Comparison of ENCODE assay signal across 27 cellular contexts in the genomic region with DNA sequence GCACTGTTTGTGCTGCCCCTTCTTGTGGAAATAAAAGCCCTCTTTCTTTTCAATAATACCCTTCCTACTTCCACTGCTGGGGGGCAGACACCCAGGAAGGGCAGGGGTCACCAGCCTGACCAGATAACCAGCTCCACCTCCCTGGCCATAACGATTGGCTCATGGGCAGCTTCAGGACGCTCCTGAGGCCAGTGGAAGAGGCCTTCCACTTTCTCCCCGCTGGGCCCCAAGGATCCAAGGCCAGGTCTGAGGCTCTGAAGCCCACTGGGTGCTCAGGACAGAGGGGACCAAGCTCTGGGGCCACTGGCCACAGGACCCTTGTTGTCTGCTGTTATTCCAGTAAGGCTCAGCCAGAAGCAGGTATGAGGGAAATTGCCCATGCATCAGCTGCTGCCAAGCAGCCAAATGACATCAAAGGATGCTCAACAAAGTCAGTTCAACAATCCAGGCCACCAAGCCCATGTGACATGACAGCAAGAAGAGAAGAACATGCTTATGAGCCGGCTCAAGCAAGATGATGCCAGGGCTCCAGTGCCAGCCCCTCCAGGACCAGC.
DNase-seq lines count a peak whose midpoint lies in the region; ATAC-seq and TF ChIP-seq lines count a peak whose summit lies in the region.
"Had no signal": no experiment of that assay in that cellular context is flagged by ENCODE, and none has a peak within 500 bp of the region (broad histone marks: within the 10 kb centered on the region; RNA-seq: fewer than 3 reads in every experiment).

No MANE protein-coding gene starts in this region.

- peak overlapping the region; percentile 22 for H2AK5ac ChIP-seq in mesenchymal stem cell (ENCODE audit: low read length, severe bottlenecking)

- peak overlapping the region; percentile 59 for H4K91ac ChIP-seq in mesenchymal stem cell (ENCODE audit: low read length)

- no peak overlapping the region for H2AFZ ChIP-seq in mesenchymal stem cell (ENCODE audit: low read depth, low read length)
- H2AFZ ChIP-seq: GM23248 had no signal

- intact Hi-C loops in lower lobe of right lung (cut with DNase I), result no loop called here

- H3K27me3 ChIP-seq in mesenchymal stem cell (ENCODE audit: control insufficient read depth in 1 of 2, insufficient read depth in 1 of 2, low read length in 2 of 2) (no peaks in the 10 kb centered on the region), suprapubic skin (no peaks in the 10 kb centered on the region), lower lobe of right lung (ENCODE audit: low read depth) (no peaks in the 10 kb centered on the region)
- H3K27me3 ChIP-seq: BE2C had no signal

- no peak overlapping the region for H3K9ac ChIP-seq in mesenchymal stem cell (ENCODE audit: low read length)
- H3K9ac ChIP-seq: GM23248 had no signal

- H3K9me3 ChIP-seq in mesenchymal stem cell (ENCODE audit: control insufficient read depth, low read length) (no peaks in the 10 kb centered on the region), suprapubic skin (no peaks in the 10 kb centered on the region), lower lobe of right lung (no peaks in the 10 kb centered on the region)
- H3K9me3 ChIP-seq: BE2C, HAP-1 had no signal

- H3K27ac Mint-ChIP-seq in activated CD8-positive, alpha-beta memory T cell treated with anti-CD3 and anti-CD28 coated beads, Interleukin-2, amount 10 ng/mL, durations not matched to agents 7 days and 5 days, result no peak overlapping the region
- H3K27ac Mint-ChIP-seq: CD14-positive monocyte; CD8-positive, alpha-beta memory T cell; HFFc6 had no signal

- TF ChIP-seq POLR2A in suprapubic skin (IDR thresholded peaks at IDR 0.05), result no peak

- POLR2A ChIA-PET in GM10248 (lab: Yijun Ruan, JAX), result no interaction called here

- no peak overlapping the region for H2BK5ac ChIP-seq in mesenchymal stem cell (ENCODE audit: low read depth, low read length, poor library complexity, severe bottlenecking)

- no peak overlapping the region for H2BK120ac ChIP-seq in mesenchymal stem cell (ENCODE audit: low read depth, low read length)

- CTCF ChIA-PET in activated CD8-positive, alpha-beta memory T cell treated with anti-CD3 and anti-CD28 coated beads, Interleukin-2, amount 10 ng/mL, durations not matched to agents 7 days and 5 days (lab: Charles Lee), result interaction anchor here (1.5 kb wide), 1 partner anchor 209 kb away, joined by 3 read pairs; no protein-coding TSS in a partner anchor
- CTCF ChIA-PET in GM10248 (lab: Yijun Ruan, JAX), result interaction anchor here (0.6 kb wide), 1 partner anchor 23 kb away, joined by 3 read pairs; no protein-coding TSS in a partner anchor

- no peak for TF ChIP-seq EP300 in suprapubic skin (IDR thresholded peaks at IDR 0.05)

- no peak overlapping the region for H4K8ac ChIP-seq in mesenchymal stem cell (ENCODE audit: low read length)

- H3K4me1 Mint-ChIP-seq in activated CD8-positive, alpha-beta memory T cell treated with anti-CD3 and anti-CD28 coated beads, Interleukin-2, amount 10 ng/mL, durations not matched to agents 7 days and 5 days, result no peaks in the 10 kb centered on the region
- H3K4me1 Mint-ChIP-seq: CD14-positive monocyte; CD8-positive, alpha-beta memory T cell had no signal

- H2BK12ac ChIP-seq in mesenchymal stem cell (ENCODE audit: low read length in 2 of 2), result no peak overlapping the region

- no peaks in the 10 kb centered on the region for H3K36me3 Mint-ChIP-seq in activated CD8-positive, alpha-beta memory T cell treated with anti-CD3 and anti-CD28 coated beads, Interleukin-2, amount 10 ng/mL, durations not matched to agents 7 days and 5 days
- H3K36me3 Mint-ChIP-seq: CD14-positive monocyte; CD8-positive, alpha-beta memory T cell had no signal

- no peak overlapping the region for H3K27ac ChIP-seq in coronary artery
- no peak overlapping the region for H3K27ac ChIP-seq in mesenchymal stem cell (ENCODE audit: low read length, poor library complexity, severe bottlenecking)
- no peak overlapping the region for H3K27ac ChIP-seq in suprapubic skin
- no peak overlapping the region for H3K27ac ChIP-seq in lower lobe of right lung
- H3K27ac ChIP-seq: GM23248, SK-N-MC had no signal

- no peak overlapping the region for H3K4me3 ChIP-seq in coronary artery
- H3K4me3 ChIP-seq in mesenchymal stem cell (ENCODE audit: insufficient read depth in 1 of 2, low read depth in 1 of 2, low read length in 2 of 2), result no peak overlapping the region
- no peak overlapping the region for H3K4me3 ChIP-seq in suprapubic skin
- no peak overlapping the region for H3K4me3 ChIP-seq in lower lobe of right lung
- H3K4me3 ChIP-seq: GM23248, HAP-1, SK-N-MC had no signal

- peaks cover 13% of the 10 kb centered on the region for H3K27me3 Mint-ChIP-seq in activated CD8-positive, alpha-beta memory T cell treated with anti-CD3 and anti-CD28 coated beads, Interleukin-2, amount 10 ng/mL, durations not matched to agents 7 days and 5 days

- H3K79me1 ChIP-seq in mesenchymal stem cell (replicated peaks; ENCODE audit: low read length, poor library complexity, severe bottlenecking), result peaks cover 5% of the 10 kb centered on the region

- H3K14ac ChIP-seq in mesenchymal stem cell (ENCODE audit: low read length in 2 of 2), result no peak overlapping the region

- H3K4me1 ChIP-seq in mesenchymal stem cell (ENCODE audit: control insufficient read depth, insufficient read depth, low read depth, low read length), result peaks cover 23% of the 10 kb centered on the region
- peaks cover 3% of the 10 kb centered on the region for H3K4me1 ChIP-seq in suprapubic skin
- H3K4me1 ChIP-seq in lower lobe of right lung, result peaks cover 7% of the 10 kb centered on the region
- H3K4me1 ChIP-seq: HAP-1 had no signal

- WGBS in mesenchymal stem cell, result 87% methylated on average over 4 of the region's 4 CpGs
- 67% methylated on average over 4 of the region's 4 CpGs for WGBS in suprapubic skin

- no peak overlapping the region for H3K4me2 ChIP-seq in mesenchymal stem cell (ENCODE audit: low read length, poor library complexity, severe bottlenecking)

- H3K36me3 ChIP-seq in mesenchymal stem cell (ENCODE audit: control insufficient read depth in 1 of 2, insufficient read depth in 2 of 2, low read depth in 1 of 2, low read length in 2 of 2) (no peaks in the 10 kb centered on the region), suprapubic skin (no peaks in the 10 kb centered on the region), lower lobe of right lung (no peaks in the 10 kb centered on the region)
- H3K36me3 ChIP-seq: BE2C, HAP-1 had no signal

- H3K4me3 Mint-ChIP-seq in activated CD8-positive, alpha-beta memory T cell treated with anti-CD3 and anti-CD28 coated beads, Interleukin-2, amount 10 ng/mL, durations not matched to agents 7 days and 5 days, result no peak overlapping the region
- H3K4me3 Mint-ChIP-seq: CD14-positive monocyte; CD8-positive, alpha-beta memory T cell; HFFc6 had no signal

- H3K4ac ChIP-seq in mesenchymal stem cell (ENCODE audit: low read depth in 1 of 2, low read length in 2 of 2), result no peak overlapping the region

- no peaks in the 10 kb centered on the region for H3K9me3 Mint-ChIP-seq in activated CD8-positive, alpha-beta memory T cell treated with anti-CD3 and anti-CD28 coated beads, Interleukin-2, amount 10 ng/mL, durations not matched to agents 7 days and 5 days (ENCODE audit: low read depth)
- H3K9me3 Mint-ChIP-seq: CD14-positive monocyte; CD8-positive, alpha-beta memory T cell; HFFc6 had no signal

- peak; percentile 22 for DNase-seq in activated CD8-positive, alpha-beta memory T cell treated with anti-CD3 and anti-CD28 coated beads, Interleukin-2, amount 10 ng/mL, durations not matched to agents 7 days and 5 days
- no peak for DNase-seq in activated CD8-positive, alpha-beta memory T cell treated with anti-CD3 and anti-CD28 coated beads, Interleukin-2, amount 50 U/mL, for 48 hours
- DNase-seq in coronary artery (ENCODE audit: low spot score), result peak; percentile 61
- no peak for DNase-seq in mesenchymal stem cell
- DNase-seq in suprapubic skin (ENCODE audit: low spot score in 2 of 2), result peak; percentile 18 to 60
- DNase-seq in NCI-H146 treated with DMSO at 0.1 percent for 48 hours (lab: John Stamatoyannopoulos, UW; ENCODE audit: unreplicated experiment), result no peak
- DNase-seq in GM10248 (ENCODE audit: extremely low spot score), result no peak
- DNase-seq in lower lobe of right lung, result no peak
- DNase-seq: 8988T; ACHN; BE2C; CD8-positive, alpha-beta memory T cell; DMS79 treated with DMSO at 0.1 percent for 48 hours; GM23248; HFFc6; Kasumi-1; MV-4-11; NCI-H1105; NCI-H146; NCI-H2029; NCI-H526 treated with DMSO at 0.1 percent for 48 hours; SIG-M5 had no signal

- H3K18ac ChIP-seq in mesenchymal stem cell (ENCODE audit: low read depth in 1 of 2, low read length in 2 of 2), result no peak overlapping the region

- H2BK15ac ChIP-seq in mesenchymal stem cell (ENCODE audit: low read depth, poor library complexity, severe bottlenecking), result no peak overlapping the region

- no peak overlapping the region for H3K23ac ChIP-seq in mesenchymal stem cell (ENCODE audit: low read length in 2 of 2)

- TF ChIP-seq CTCF in coronary artery (IDR thresholded peaks at IDR 0.05) (no peak), suprapubic skin (IDR thresholded peaks at IDR 0.05) (no peak), GM10248 (IDR thresholded peaks at IDR 0.05; ENCODE audit: control extremely low read depth, extremely low read depth, low read depth, missing control alignments) (no peak), lower lobe of right lung (IDR thresholded peaks at IDR 0.05) (no peak)

- no peak for ATAC-seq in activated CD8-positive, alpha-beta memory T cell treated with anti-CD3 and anti-CD28 coated beads, Interleukin-2, amount 10 ng/mL, durations not matched to agents 7 days and 5 days
- ATAC-seq in lower lobe of right lung, result no peak
- ATAC-seq: HepG2, Panc1 had no signal

Comparison
In these comparisons a context has a peak if more than half of its experiments do, and no peak if none do; other contexts are left out.
1. DNase-seq: peak in activated CD8-positive, alpha-beta memory T cell treated with anti-CD3 and anti-CD28 coated beads, Interleukin-2, amount 10 ng/mL, durations not matched to agents 7 days and 5 days (single experiment), coronary artery (single experiment) and suprapubic skin (2 of 2); none in activated CD8-positive, alpha-beta memory T cell treated with anti-CD3 and anti-CD28 coated beads, Interleukin-2, amount 50 U/mL, for 48 hours (single experiment), mesenchymal stem cell (single experiment), NCI-H146 treated with DMSO at 0.1 percent for 48 hours (single experiment), GM10248 (single experiment) and lower lobe of right lung (single experiment).